9 cellular contexts compared by ENCODE assay signal in the genomic region with DNA sequence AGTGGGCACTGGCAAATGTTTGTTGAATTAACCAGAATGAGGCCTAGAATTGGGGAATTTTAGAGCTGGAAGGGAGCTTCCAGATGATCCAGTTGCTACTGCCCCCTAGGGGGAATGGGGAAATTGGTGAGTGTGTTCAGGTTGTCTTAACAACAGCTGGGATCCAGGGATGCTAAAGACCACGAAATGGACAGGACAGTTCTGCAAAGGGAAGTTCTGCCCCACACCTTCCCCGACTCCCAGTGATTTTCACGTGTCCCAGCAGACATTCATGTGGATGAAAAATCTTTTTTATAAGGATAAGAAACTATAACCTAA. TPM values are rescaled to one million over a fixed set of nuclear protein-coding genes. Genes with fewer than 3 reads are reported as not detected.
DNase-seq lines count a peak whose midpoint lies in the region; TF ChIP-seq lines count a peak whose summit lies in the region.
"Had no signal": no experiment of that assay in that cellular context is flagged by ENCODE, and none has a peak within 500 bp of the region (broad histone marks: within the 10 kb centered on the region; RNA-seq: fewer than 3 reads in every experiment).

No MANE protein-coding gene starts in this region.

- CTCF ChIA-PET in mammary epithelial cell (lab: Charles Lee; ENCODE audit: low non-redundant PET) = no interaction called here

- TF ChIP-seq CTCF in LNCAP (IDR thresholded peaks at IDR 0.05) (peak; percentile 52), mammary epithelial cell (conservative IDR thresholded peaks at IDR 0.05 in 1 of 2, IDR thresholded peaks at IDR 0.05 in 1 of 2; ENCODE audit: extremely low read depth in 1 of 2, insufficient read depth in 1 of 2, low read depth in 1 of 2, low read length in 2 of 2) (peak; percentile 46), neural progenitor cell (IDR thresholded peaks at IDR 0.05) (peak; percentile 57)

- in situ Hi-C loops in mammary epithelial cell (cut with MboI; ENCODE audit: low sequenced_read_pairs in 2 of 2) = no loop called here

- H3K27me3 Mint-ChIP-seq in neural progenitor cell (ENCODE audit: insufficient read depth, low read depth) = peaks cover 10% of the 10 kb centered on the region

- peaks cover 2% of the 10 kb centered on the region for H3K36me3 Mint-ChIP-seq in neural progenitor cell

- WGBS in mammary epithelial cell (ENCODE audit: low coverage, missing lambda C conversion rate) = 62% methylated on average over 3 of the region's 3 CpGs

- intact Hi-C loops in mammary epithelial cell (cut with micrococcal nuclease) = loop anchor here (2.0 kb wide), 1 partner anchor 53 kb away; no protein-coding TSS in a partner anchor

- H3F3A ChIP-seq in neural progenitor cell (ENCODE audit: low read depth) = peaks cover 33% of the 10 kb centered on the region

- H3K27ac ChIP-seq in mammary epithelial cell (ENCODE audit: insufficient read depth, low read depth, low read length) (no peak overlapping the region), neural progenitor cell (no peak overlapping the region)
- H3K27ac ChIP-seq: BLaER1 had no signal

- DNase-seq in NCI-H1694 treated with DMSO at 0.1 percent for 48 hours (lab: John Stamatoyannopoulos, UW) (peak; percentile 19), NCI-H1694 (lab: John Stamatoyannopoulos, UW) (no peak), mammary epithelial cell (no peak), neural progenitor cell (ENCODE audit: low spot score) (peak; percentile 54), ureter (ENCODE audit: low spot score) (no peak)
- DNase-seq in effector CD8-positive, alpha-beta T cell (lab: John Stamatoyannopoulos, UW) = no peak
- no peak for DNase-seq in stimulated activated naive CD4-positive, alpha-beta T cell (lab: John Stamatoyannopoulos, UW)

- H3K4me3 Mint-ChIP-seq in neural progenitor cell = no peak overlapping the region

- H3K4me2 ChIP-seq in mammary epithelial cell (ENCODE audit: insufficient read depth, low read depth, low read length) (no peak overlapping the region), neural progenitor cell (no peak overlapping the region)
- H3K4me2 ChIP-seq: BLaER1 had no signal

- dilution Hi-C loops in mammary epithelial cell (cut with HindIII; ENCODE audit: low sequenced_read_pairs) = loop anchor here (10.0 kb wide), 1 partner anchor 327 kb away; a partner anchor contains a TSS

- H3K9ac ChIP-seq in mammary epithelial cell (ENCODE audit: insufficient read depth, low read length) (no peak overlapping the region), neural progenitor cell (no peak overlapping the region)
- H3K9ac ChIP-seq: BLaER1 had no signal

- H3K4me1 Mint-ChIP-seq in neural progenitor cell = peaks cover 36% of the 10 kb centered on the region

- H2AFZ ChIP-seq in mammary epithelial cell (ENCODE audit: low read depth, low read length) = no peak overlapping the region
- H2AFZ ChIP-seq in neural progenitor cell (replicated peaks) = no peak overlapping the region

- H4K20me1 ChIP-seq in mammary epithelial cell (ENCODE audit: insufficient read depth, low read length) (no peaks in the 10 kb centered on the region), neural progenitor cell (ENCODE audit: low read depth) (peaks cover 10% of the 10 kb centered on the region)
- H4K20me1 ChIP-seq: BLaER1 had no signal

- H3K4me3 ChIP-seq in mammary epithelial cell (replicated peaks in 1 of 3; ENCODE audit: insufficient read depth in 1 of 3, low read depth in 2 of 3, low read length in 3 of 3) = no peak overlapping the region
- H3K4me3 ChIP-seq in neural progenitor cell = no peak overlapping the region
- H3K4me3 ChIP-seq: BLaER1 had no signal

- H3K79me2 ChIP-seq in mammary epithelial cell (ENCODE audit: insufficient read depth, low read length) = no peaks in the 10 kb centered on the region
- H3K79me2 ChIP-seq in neural progenitor cell (ENCODE audit: low read depth) = no peaks in the 10 kb centered on the region

- H3K27me3 ChIP-seq in mammary epithelial cell (ENCODE audit: insufficient read depth, low read length) = no peaks in the 10 kb centered on the region
- no peaks in the 10 kb centered on the region for H3K27me3 ChIP-seq in neural progenitor cell
- H3K27me3 ChIP-seq: BLaER1 had no signal

- H3K27ac Mint-ChIP-seq in neural progenitor cell = no peak overlapping the region

- H3K36me3 ChIP-seq in mammary epithelial cell (ENCODE audit: insufficient read depth, low read length) (no peaks in the 10 kb centered on the region), neural progenitor cell (no peaks in the 10 kb centered on the region)

- H3K4me1 ChIP-seq in mammary epithelial cell (ENCODE audit: insufficient read depth, low read length) (peaks cover 13% of the 10 kb centered on the region), neural progenitor cell (peaks cover 36% of the 10 kb centered on the region)

- no peaks in the 10 kb centered on the region for H3K9me3 Mint-ChIP-seq in neural progenitor cell

- H3K9me3 ChIP-seq in mammary epithelial cell (replicated peaks; ENCODE audit: insufficient read depth, low read length) (no peaks in the 10 kb centered on the region), neural progenitor cell (ENCODE audit: low read depth) (no peaks in the 10 kb centered on the region)
- H3K9me3 ChIP-seq: BLaER1 had no signal

- no TSS peak for BruUV-seq in mammary epithelial cell (replicated peaks; lab: Mats Ljungman, UMichigan)

RNA-seq across cellular contexts. Expression of a gene that starts 33.9 kb away (rescaled TPM):
- total RNA-seq in mammary epithelial cell (1 to 10 TPM; 4.2 to 5.6 TPM), neural progenitor cell (ENCODE audit: low replicate concordance) (1.4 and 5.0 TPM in 2 replicates), ureter (16.1 TPM)
- polyA plus RNA-seq in mammary epithelial cell = 2.9 TPM
- 4.0 TPM for polyA minus RNA-seq in mammary epithelial cell

Comparison
In these comparisons a context has a peak if more than half of its experiments do, and no peak if none do; other contexts are left out.
1. DNase-seq: peak in NCI-H1694 treated with DMSO at 0.1 percent for 48 hours (single experiment) and neural progenitor cell (single experiment); none in NCI-H1694 (single experiment), mammary epithelial cell (single experiment), ureter (single experiment), effector CD8-positive, alpha-beta T cell (single experiment) and stimulated activated naive CD4-positive, alpha-beta T cell (0 of 6).
2. Peak in every context shown above with its lines, with median percentiles within 50 percentile points of each other: CTCF ChIP-seq.